In the genomic region with DNA sequence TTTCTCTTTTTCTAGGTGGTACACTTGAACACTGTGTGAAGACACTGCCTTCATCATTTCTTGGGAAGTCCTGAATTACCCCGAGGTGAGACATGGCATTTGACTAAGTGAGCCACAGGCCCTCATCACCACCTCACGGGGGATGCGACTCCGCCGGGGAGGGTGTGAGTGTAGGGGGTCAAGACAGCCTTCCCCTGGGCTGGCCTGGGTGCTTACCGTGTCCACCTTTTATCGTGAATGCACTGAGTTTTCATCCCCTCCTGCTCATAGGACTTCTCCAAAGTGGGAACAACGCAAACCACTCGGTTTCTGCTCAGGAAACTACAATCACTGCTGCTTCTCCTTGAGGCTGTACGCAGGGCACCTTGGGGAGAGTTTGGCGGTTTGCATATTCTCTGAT, we compare ENCODE assay signal across 20 cellular contexts.
"Had no signal": no experiment of that assay in that cellular context is flagged by ENCODE, and none has a peak within 500 bp of the region (broad histone marks: within the 10 kb centered on the region; RNA-seq: fewer than 3 reads in every experiment).

No MANE protein-coding gene starts in this region.

- ATAC-seq: HepG2, Panc1, PC-3 had no signal

- H3K27me3 ChIP-seq: MG63 had no signal

- H3K27ac ChIP-seq: RWPE1 had no signal

- DNase-seq: IMR-90, MG63, NCI-H1092 treated with DMSO at 0.1 percent for 48 hours, NCI-H1436, NCI-H187, NCI-H2029, NCI-H2081 treated with DMSO at 0.1 percent for 48 hours, NCI-H2171, NCI-H226, NCI-H446, NCI-H510A, NCI-H524 treated with DMSO at 0.1 percent for 48 hours, NCI-H69, NCI-H774, PC-3, SHP77, SK-N-SH had no signal

- H3K9ac ChIP-seq: SK-N-SH had no signal

- H3K4me2 ChIP-seq: SK-N-SH had no signal

- H3K9me3 ChIP-seq: MG63, SK-N-SH had no signal

- H3K36me3 ChIP-seq: MG63 had no signal

- H3K4me3 ChIP-seq: MG63 had no signal

- FAIRE-seq: HepG2 had no signal
